12 cellular contexts compared by ENCODE assay signal in the genomic region with DNA sequence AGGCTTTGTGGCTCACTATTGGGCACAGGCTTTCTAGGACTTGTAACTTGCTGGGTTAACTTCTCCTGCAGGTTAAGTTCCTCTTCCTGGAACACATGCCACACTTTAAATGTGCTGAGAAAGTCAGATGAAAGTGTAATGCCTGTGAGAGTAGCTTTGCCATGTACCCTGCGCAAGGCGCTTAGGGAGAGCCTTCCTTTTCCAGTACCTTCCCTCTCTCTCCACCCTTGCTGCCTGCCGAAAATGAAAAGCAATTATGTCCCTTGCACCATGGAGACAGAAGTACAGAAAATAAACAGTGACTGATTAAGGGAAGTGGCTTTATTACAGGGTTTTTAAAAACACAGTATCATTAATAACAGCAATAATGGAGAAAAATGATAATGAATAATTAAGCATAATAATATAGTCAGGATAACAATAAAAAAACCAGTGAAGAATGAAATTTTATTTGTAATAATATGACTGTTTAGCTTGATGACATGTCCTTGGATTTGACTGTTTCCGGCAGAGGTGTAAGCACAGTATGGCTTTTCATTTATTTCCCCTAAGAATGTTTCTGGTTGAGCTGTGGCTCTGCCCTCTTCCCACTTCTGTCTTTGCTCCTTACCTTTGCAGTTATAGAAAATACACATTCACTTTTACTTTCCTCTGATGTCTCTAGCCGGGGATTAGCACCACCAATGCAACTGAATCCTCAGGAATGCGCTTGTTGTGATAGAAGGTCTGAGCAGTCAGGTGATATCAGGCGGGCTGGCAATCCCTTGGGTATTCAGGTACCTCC.
DNase-seq lines count a peak whose midpoint lies in the region; ATAC-seq and TF ChIP-seq lines count a peak whose summit lies in the region.
"Had no signal": no experiment of that assay in that cellular context is flagged by ENCODE, and none has a peak within 500 bp of the region (broad histone marks: within the 10 kb centered on the region; RNA-seq: fewer than 3 reads in every experiment).

No MANE protein-coding gene starts in this region.

- H3K4me3 Mint-ChIP-seq in Calu3 (ENCODE audit: low read depth, unreplicated experiment) = no peak overlapping the region
- H3K4me3 Mint-ChIP-seq: HFFc6 had no signal

- no peaks in the 10 kb centered on the region for H4K20me1 ChIP-seq in PC-9 (ENCODE audit: insufficient read depth)

- H3K4me2 ChIP-seq in PC-9 = no peak overlapping the region

- peak overlapping the region; percentile 19; the same call in 1 of the 2 replicates for H2AFZ ChIP-seq in PC-9

- no peak overlapping the region for H3K27ac ChIP-seq in PC-9
- H3K27ac ChIP-seq: prostate gland had no signal

- CTCF ChIA-PET in PC-9 (lab: Charles Lee) = no interaction called here
- CTCF ChIA-PET in Calu3 (lab: Charles Lee) = no interaction called here

- intact Hi-C loops in PC-9 (cut with micrococcal nuclease; ENCODE audit: unreplicated experiment) (no loop called here), Calu3 (cut with micrococcal nuclease; ENCODE audit: unreplicated experiment) (no loop called here)

- no peaks in the 10 kb centered on the region for H3K27me3 Mint-ChIP-seq in Calu3 (ENCODE audit: unreplicated experiment)

- peak; percentile 54 for ATAC-seq in HG02840 (IDR thresholded peaks at IDR 0.05; ENCODE audit: low FRiP score, unreplicated experiment)

- H3K9me3 ChIP-seq in PC-9 (ENCODE audit: insufficient read depth, low read depth) = 0 out of 2 replicates have a peak, but pooled peaks cover 4% of the 10 kb centered on the region
- H3K9me3 ChIP-seq: prostate gland had no signal

- no peaks in the 10 kb centered on the region; the same call in 1 of the 2 replicates for H3F3A ChIP-seq in PC-9 (ENCODE audit: insufficient read depth, low read depth)

- peaks cover 5% of the 10 kb centered on the region for H3K36me3 Mint-ChIP-seq in Calu3 (ENCODE audit: insufficient read depth, unreplicated experiment)

- in situ Hi-C loops in G401 (cut with HindIII; ENCODE audit: low sequenced_read_pairs) (no loop called here), GM13976 (cut with MboI; ENCODE audit: low sequenced_read_pairs, unreplicated experiment) (no loop called here)

- H3K9me3 Mint-ChIP-seq in Calu3 (ENCODE audit: low read depth, unreplicated experiment) = peaks cover 3% of the 10 kb centered on the region

- POLR2A ChIA-PET in PC-9 (lab: Charles Lee; ENCODE audit: unreplicated experiment) = interaction anchor here (0.6 kb wide), 1 partner anchor 237 kb away, joined by 5 read pairs; no protein-coding TSS in a partner anchor

- H3K4me3 ChIP-seq in PC-9 = no peak overlapping the region
- H3K4me3 ChIP-seq: prostate gland had no signal

- H3K9me2 ChIP-seq in PC-9 (ENCODE audit: insufficient read depth) = no peaks in the 10 kb centered on the region; the same call in 1 of the 2 replicates

- no TSS peak for BruUV-seq in PC-9 (replicated peaks; lab: Mats Ljungman, UMichigan)
- BruUV-seq in Calu3 (replicated peaks; lab: Mats Ljungman, UMichigan) = no TSS peak

- no peaks in the 10 kb centered on the region for H3K4me1 Mint-ChIP-seq in Calu3 (ENCODE audit: low read depth, unreplicated experiment)

- no peaks in the 10 kb centered on the region for H3K79me2 ChIP-seq in PC-9 (ENCODE audit: low read depth)

- H3K4me1 ChIP-seq in PC-9 (replicated peaks; ENCODE audit: insufficient read depth) = no peaks in the 10 kb centered on the region
- H3K4me1 ChIP-seq: prostate gland had no signal

- DNase-seq in G401 (ENCODE audit: low spot score) (peak; percentile 23), PC-9 (no peak), kidney glomerular epithelial cell (lab: John Stamatoyannopoulos, UW) (peak; percentile 25), GM13976 (ENCODE audit: low spot score) (no peak), SK-N-DZ (ENCODE audit: low spot score) (no peak), Calu3 (no peak), NCI-H2029 (lab: John Stamatoyannopoulos, UW) (no peak)
- DNase-seq: activated effector memory CD4-positive, alpha-beta T cell treated with Interleukin-2 at 50 U/mL for 16 hours; HFFc6; stimulated activated naive CD4-positive, alpha-beta T cell treated with Interleukin-2 at 50 U/mL for 16 hours had no signal

- no peak overlapping the region for H3K27ac Mint-ChIP-seq in Calu3 (ENCODE audit: unreplicated experiment)
- H3K27ac Mint-ChIP-seq: HFFc6 had no signal

- H3K27me3 ChIP-seq in PC-9 (ENCODE audit: insufficient read depth, low read depth) = no peaks in the 10 kb centered on the region

- H3K36me3 ChIP-seq in PC-9 (ENCODE audit: low read depth) = no peaks in the 10 kb centered on the region
- H3K36me3 ChIP-seq: prostate gland had no signal

- TF ChIP-seq CTCF in PC-9 (conservative IDR thresholded peaks at IDR 0.05) (no peak), GM13976 (IDR thresholded peaks at IDR 0.05; ENCODE audit: borderline replicate concordance, control extremely low read depth, extremely low read depth, insufficient read depth, missing control alignments) (no peak), Calu3 (IDR thresholded peaks at IDR 0.05; ENCODE audit: unreplicated experiment) (no peak)

Comparison
In these comparisons a context has a peak if more than half of its experiments do, and no peak if none do; other contexts are left out.
1. DNase-seq: peak in G401 (single experiment) and kidney glomerular epithelial cell (single experiment); none in PC-9 (0 of 2), GM13976 (single experiment), SK-N-DZ (single experiment), Calu3 (single experiment) and NCI-H2029 (single experiment).